In the genomic region with DNA sequence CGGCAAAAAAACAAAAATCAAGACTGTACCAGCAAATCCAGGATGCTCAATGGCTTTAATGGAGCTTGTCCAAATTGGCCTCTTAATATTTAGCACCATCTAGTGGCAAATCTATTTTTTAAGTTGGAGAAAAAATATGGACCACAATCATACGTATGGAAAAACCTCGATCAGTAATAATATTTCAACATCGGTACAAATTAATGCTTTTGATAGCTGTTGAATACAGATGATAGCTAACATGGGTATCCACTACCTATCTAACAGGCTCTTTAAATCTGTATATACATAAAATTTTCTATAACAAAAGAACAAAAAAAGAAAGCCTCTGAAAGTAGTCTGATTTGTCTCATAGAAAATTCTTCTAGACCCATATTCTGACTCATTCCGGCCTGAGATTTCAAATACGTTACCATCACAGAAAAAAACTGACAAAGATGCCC, we compare ENCODE assay signal across 8 cellular contexts. TPM values are rescaled to one million over a fixed set of nuclear protein-coding genes. Genes with fewer than 3 reads are reported as not detected.
DNase-seq lines count a peak whose midpoint lies in the region; ATAC-seq and TF ChIP-seq lines count a peak whose summit lies in the region.

No MANE protein-coding gene starts in this region.

- H3K27me3 ChIP-seq in gastrocnemius medialis: no peaks in the 10 kb centered on the region

- peak; percentile 68 to 75 for ATAC-seq in gastrocnemius medialis
- no peak for ATAC-seq in HG03457 (IDR thresholded peaks at IDR 0.05; ENCODE audit: unreplicated experiment)
- no peak for ATAC-seq in GM19467 (IDR thresholded peaks at IDR 0.05; ENCODE audit: unreplicated experiment)

- intact Hi-C loops in gastrocnemius medialis (cut with DNase I; ENCODE audit: low total_unique reads): loop anchor here (1.0 to 5.0 kb wide), 2 partner anchors 53 to 118 kb away; no protein-coding TSS in a partner anchor

- TF ChIP-seq CTCF in AG09309 (IDR thresholded peaks at IDR 0.05; ENCODE audit: control insufficient read depth, insufficient read depth, low read depth, low read length, missing control alignments): peak; percentile 60
- peak; percentile 52 for TF ChIP-seq CTCF in GM12873 (IDR thresholded peaks at IDR 0.05; ENCODE audit: insufficient read depth, low read depth, low read length, missing control alignments)
- peak; percentile 96 for TF ChIP-seq CTCF in VCaP (conservative IDR thresholded peaks at IDR 0.05)
- TF ChIP-seq CTCF in gastrocnemius medialis (IDR thresholded peaks at IDR 0.05 in 4 of 5, conservative IDR thresholded peaks at IDR 0.05 in 1 of 5): peak; percentile 48 to 78 (median 69)

- H3K4me1 ChIP-seq in gastrocnemius medialis: peaks cover 13 to 16% of the 10 kb centered on the region in 2 donors

- H3K9me3 ChIP-seq in gastrocnemius medialis: no peaks in the 10 kb centered on the region

- no peak for DNase-seq in AG09309 (ENCODE audit: low read depth)
- DNase-seq in NCI-H146 treated with DMSO at 0.1 percent for 48 hours (lab: John Stamatoyannopoulos, UW; ENCODE audit: unreplicated experiment): peak; percentile 14
- DNase-seq in glomerular visceral epithelial cell (ENCODE audit: extremely low spot score): peak; percentile 54
- DNase-seq in gastrocnemius medialis: no peak

- no peak for TF ChIP-seq POLR2A in gastrocnemius medialis (IDR thresholded peaks at IDR 0.05)

- in situ Hi-C loops in gastrocnemius medialis (cut with MboI; ENCODE audit: low sequenced_read_pairs in 4 of 4): loop anchor here in 3 of 4 donors (5.0 to 25.0 kb wide), 3 partner anchors 118 to 763 kb away; a partner anchor contains a TSS

- no peaks in the 10 kb centered on the region for H3K36me3 ChIP-seq in gastrocnemius medialis

- H3K27ac ChIP-seq in VCaP: no peak overlapping the region
- H3K27ac ChIP-seq in gastrocnemius medialis: no peak overlapping the region

- H3K4me3 ChIP-seq in AG09309 (ENCODE audit: control insufficient read depth, low read depth, low read length) (no peak overlapping the region), gastrocnemius medialis (no peak overlapping the region)

RNA-seq across cellular contexts. Expression of a gene that starts 29.2 kb away (rescaled TPM):
- 10 to 100 TPM; 34.9 to 55.2 (median 49.3) TPM for total RNA-seq in gastrocnemius medialis

RNA-seq across cellular contexts. Expression of a gene that starts 58.4 kb away (rescaled TPM):
- total RNA-seq in gastrocnemius medialis: 10 to 100 TPM; 26.7 to 45.9 (median 29.3) TPM

Comparison
In these comparisons a context has a peak if more than half of its experiments do, and no peak if none do; other contexts are left out.
1. DNase-seq: peak in NCI-H146 treated with DMSO at 0.1 percent for 48 hours (single experiment) and glomerular visceral epithelial cell (single experiment); none in AG09309 (single experiment) and gastrocnemius medialis (0 of 2).
2. ATAC-seq: peak in gastrocnemius medialis (2 of 2); none in HG03457 (single experiment) and GM19467 (single experiment).
3. Peak in every context shown above with its lines, with median percentiles within 50 percentile points of each other: CTCF ChIP-seq.